ENCODE assay signal across 1 cellular context in the genomic region with DNA sequence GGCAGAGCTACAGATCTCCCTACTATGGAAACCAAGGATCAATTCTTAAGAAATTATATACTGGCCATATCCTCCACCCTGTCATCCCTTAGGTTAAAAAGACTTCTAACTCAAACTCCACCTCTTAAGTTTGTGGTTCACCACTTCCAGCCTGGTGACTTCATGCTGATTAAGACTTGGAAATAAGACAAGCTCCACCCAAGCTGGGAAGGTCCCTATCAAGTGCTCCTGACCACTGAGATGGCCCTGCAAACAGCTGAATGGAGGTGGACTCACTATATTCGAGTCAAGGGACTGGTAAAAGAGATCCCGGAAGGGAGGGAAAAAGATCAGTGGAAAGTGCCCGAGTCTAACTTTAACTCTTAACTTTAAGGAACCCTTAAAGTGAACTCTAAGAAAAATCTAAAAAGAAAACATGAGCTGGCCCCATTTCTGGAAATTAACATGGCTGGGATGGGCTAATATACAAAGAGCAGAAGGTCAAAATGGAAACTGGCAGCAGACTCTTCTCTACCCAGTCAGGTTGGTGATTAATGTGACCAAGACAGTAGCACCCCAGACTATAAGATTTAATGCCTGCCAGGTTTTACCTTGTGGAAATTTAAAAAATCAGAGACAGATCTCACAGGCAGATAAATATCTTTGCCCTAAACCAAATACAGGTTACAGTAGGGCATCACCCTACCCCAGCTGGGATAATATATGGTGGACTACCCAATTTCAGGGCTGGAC.
A peak's percentile ranks its signal among the peaks of the same experiment; 100 is the strongest.
TF ChIP-seq lines count a peak whose summit lies in the region.

No MANE protein-coding gene starts in this region.

TF ChIP-seq in K562, 482 proteins besides CTCF, POLR2A, EP300 and RAD21 (continued from another document):
- TF ChIP-seq ID3 (CRISPR knock-in tag; IDR thresholded peaks at IDR 0.05) = no peak
- TF ChIP-seq ID3 (tag; IDR thresholded peaks at IDR 0.05) = no peak
- no peak for TF ChIP-seq ZNF512 (tag; IDR thresholded peaks at IDR 0.05)
- no peak for TF ChIP-seq ZNF41 (CRISPR knock-in tag; conservative IDR thresholded peaks at IDR 0.05)
- no peak for TF ChIP-seq GABPB2 (CRISPR knock-in tag; conservative IDR thresholded peaks at IDR 0.05)
- TF ChIP-seq PHTF2 (CRISPR knock-in tag; IDR thresholded peaks at IDR 0.05) = no peak
- no peak for TF ChIP-seq MAFF (IDR thresholded peaks at IDR 0.05; ENCODE audit: low read length)
- TF ChIP-seq ATF7 (IDR thresholded peaks at IDR 0.05) = peak; percentile 73
- TF ChIP-seq ZNF408 (CRISPR knock-in tag; IDR thresholded peaks at IDR 0.05; ENCODE audit: low read depth) = no peak
- TF ChIP-seq HEY1 (CRISPR knock-in tag; IDR thresholded peaks at IDR 0.05; ENCODE audit: borderline replicate concordance) = no peak
- TF ChIP-seq, protein P1, sequence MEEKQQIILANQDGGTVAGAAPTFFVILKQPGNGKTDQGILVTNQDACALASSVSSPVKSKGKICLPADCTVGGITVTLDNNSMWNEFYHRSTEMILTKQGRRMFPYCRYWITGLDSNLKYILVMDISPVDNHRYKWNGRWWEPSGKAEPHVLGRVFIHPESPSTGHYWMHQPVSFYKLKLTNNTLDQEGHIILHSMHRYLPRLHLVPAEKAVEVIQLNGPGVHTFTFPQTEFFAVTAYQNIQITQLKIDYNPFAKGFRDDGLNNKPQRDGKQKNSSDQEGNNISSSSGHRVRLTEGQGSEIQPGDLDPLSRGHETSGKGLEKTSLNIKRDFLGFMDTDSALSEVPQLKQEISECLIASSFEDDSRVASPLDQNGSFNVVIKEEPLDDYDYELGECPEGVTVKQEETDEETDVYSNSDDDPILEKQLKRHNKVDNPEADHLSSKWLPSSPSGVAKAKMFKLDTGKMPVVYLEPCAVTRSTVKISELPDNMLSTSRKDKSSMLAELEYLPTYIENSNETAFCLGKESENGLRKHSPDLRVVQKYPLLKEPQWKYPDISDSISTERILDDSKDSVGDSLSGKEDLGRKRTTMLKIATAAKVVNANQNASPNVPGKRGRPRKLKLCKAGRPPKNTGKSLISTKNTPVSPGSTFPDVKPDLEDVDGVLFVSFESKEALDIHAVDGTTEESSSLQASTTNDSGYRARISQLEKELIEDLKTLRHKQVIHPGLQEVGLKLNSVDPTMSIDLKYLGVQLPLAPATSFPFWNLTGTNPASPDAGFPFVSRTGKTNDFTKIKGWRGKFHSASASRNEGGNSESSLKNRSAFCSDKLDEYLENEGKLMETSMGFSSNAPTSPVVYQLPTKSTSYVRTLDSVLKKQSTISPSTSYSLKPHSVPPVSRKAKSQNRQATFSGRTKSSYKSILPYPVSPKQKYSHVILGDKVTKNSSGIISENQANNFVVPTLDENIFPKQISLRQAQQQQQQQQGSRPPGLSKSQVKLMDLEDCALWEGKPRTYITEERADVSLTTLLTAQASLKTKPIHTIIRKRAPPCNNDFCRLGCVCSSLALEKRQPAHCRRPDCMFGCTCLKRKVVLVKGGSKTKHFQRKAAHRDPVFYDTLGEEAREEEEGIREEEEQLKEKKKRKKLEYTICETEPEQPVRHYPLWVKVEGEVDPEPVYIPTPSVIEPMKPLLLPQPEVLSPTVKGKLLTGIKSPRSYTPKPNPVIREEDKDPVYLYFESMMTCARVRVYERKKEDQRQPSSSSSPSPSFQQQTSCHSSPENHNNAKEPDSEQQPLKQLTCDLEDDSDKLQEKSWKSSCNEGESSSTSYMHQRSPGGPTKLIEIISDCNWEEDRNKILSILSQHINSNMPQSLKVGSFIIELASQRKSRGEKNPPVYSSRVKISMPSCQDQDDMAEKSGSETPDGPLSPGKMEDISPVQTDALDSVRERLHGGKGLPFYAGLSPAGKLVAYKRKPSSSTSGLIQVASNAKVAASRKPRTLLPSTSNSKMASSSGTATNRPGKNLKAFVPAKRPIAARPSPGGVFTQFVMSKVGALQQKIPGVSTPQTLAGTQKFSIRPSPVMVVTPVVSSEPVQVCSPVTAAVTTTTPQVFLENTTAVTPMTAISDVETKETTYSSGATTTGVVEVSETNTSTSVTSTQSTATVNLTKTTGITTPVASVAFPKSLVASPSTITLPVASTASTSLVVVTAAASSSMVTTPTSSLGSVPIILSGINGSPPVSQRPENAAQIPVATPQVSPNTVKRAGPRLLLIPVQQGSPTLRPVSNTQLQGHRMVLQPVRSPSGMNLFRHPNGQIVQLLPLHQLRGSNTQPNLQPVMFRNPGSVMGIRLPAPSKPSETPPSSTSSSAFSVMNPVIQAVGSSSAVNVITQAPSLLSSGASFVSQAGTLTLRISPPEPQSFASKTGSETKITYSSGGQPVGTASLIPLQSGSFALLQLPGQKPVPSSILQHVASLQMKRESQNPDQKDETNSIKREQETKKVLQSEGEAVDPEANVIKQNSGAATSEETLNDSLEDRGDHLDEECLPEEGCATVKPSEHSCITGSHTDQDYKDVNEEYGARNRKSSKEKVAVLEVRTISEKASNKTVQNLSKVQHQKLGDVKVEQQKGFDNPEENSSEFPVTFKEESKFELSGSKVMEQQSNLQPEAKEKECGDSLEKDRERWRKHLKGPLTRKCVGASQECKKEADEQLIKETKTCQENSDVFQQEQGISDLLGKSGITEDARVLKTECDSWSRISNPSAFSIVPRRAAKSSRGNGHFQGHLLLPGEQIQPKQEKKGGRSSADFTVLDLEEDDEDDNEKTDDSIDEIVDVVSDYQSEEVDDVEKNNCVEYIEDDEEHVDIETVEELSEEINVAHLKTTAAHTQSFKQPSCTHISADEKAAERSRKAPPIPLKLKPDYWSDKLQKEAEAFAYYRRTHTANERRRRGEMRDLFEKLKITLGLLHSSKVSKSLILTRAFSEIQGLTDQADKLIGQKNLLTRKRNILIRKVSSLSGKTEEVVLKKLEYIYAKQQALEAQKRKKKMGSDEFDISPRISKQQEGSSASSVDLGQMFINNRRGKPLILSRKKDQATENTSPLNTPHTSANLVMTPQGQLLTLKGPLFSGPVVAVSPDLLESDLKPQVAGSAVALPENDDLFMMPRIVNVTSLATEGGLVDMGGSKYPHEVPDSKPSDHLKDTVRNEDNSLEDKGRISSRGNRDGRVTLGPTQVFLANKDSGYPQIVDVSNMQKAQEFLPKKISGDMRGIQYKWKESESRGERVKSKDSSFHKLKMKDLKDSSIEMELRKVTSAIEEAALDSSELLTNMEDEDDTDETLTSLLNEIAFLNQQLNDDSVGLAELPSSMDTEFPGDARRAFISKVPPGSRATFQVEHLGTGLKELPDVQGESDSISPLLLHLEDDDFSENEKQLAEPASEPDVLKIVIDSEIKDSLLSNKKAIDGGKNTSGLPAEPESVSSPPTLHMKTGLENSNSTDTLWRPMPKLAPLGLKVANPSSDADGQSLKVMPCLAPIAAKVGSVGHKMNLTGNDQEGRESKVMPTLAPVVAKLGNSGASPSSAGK (IDR thresholded peaks at IDR 0.05) = no peak
- TF ChIP-seq ZNF316 (IDR thresholded peaks at IDR 0.05) = no peak
- no peak for TF ChIP-seq ARID2 (IDR thresholded peaks at IDR 0.05)
- TF ChIP-seq, protein P2, sequence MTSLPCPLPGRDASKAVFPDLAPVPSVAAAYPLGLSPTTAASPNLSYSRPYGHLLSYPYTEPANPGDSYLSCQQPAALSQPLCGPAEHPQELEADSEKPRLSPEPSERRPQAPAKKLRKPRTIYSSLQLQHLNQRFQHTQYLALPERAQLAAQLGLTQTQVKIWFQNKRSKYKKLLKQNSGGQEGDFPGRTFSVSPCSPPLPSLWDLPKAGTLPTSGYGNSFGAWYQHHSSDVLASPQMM (CRISPR knock-in tag; IDR thresholded peaks at IDR 0.05) = no peak
- TF ChIP-seq BRCA1 (IDR thresholded peaks at IDR 0.05) = no peak
- TF ChIP-seq BRCA1 (CRISPR knock-in tag; IDR thresholded peaks at IDR 0.05) = no peak
- TF ChIP-seq KHSRP (IDR thresholded peaks at IDR 0.05) = no peak
- TF ChIP-seq, protein P3, sequence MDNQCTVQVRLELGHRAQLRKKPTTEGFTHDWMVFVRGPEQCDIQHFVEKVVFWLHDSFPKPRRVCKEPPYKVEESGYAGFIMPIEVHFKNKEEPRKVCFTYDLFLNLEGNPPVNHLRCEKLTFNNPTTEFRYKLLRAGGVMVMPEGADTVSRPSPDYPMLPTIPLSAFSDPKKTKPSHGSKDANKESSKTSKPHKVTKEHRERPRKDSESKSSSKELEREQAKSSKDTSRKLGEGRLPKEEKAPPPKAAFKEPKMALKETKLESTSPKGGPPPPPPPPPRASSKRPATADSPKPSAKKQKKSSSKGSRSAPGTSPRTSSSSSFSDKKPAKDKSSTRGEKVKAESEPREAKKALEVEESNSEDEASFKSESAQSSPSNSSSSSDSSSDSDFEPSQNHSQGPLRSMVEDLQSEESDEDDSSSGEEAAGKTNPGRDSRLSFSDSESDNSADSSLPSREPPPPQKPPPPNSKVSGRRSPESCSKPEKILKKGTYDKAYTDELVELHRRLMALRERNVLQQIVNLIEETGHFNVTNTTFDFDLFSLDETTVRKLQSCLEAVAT (IDR thresholded peaks at IDR 0.05) = peak in 1 of 2 experiments; percentile 50; a peak in 1 of 4 replicates
- TF ChIP-seq, protein P4, sequence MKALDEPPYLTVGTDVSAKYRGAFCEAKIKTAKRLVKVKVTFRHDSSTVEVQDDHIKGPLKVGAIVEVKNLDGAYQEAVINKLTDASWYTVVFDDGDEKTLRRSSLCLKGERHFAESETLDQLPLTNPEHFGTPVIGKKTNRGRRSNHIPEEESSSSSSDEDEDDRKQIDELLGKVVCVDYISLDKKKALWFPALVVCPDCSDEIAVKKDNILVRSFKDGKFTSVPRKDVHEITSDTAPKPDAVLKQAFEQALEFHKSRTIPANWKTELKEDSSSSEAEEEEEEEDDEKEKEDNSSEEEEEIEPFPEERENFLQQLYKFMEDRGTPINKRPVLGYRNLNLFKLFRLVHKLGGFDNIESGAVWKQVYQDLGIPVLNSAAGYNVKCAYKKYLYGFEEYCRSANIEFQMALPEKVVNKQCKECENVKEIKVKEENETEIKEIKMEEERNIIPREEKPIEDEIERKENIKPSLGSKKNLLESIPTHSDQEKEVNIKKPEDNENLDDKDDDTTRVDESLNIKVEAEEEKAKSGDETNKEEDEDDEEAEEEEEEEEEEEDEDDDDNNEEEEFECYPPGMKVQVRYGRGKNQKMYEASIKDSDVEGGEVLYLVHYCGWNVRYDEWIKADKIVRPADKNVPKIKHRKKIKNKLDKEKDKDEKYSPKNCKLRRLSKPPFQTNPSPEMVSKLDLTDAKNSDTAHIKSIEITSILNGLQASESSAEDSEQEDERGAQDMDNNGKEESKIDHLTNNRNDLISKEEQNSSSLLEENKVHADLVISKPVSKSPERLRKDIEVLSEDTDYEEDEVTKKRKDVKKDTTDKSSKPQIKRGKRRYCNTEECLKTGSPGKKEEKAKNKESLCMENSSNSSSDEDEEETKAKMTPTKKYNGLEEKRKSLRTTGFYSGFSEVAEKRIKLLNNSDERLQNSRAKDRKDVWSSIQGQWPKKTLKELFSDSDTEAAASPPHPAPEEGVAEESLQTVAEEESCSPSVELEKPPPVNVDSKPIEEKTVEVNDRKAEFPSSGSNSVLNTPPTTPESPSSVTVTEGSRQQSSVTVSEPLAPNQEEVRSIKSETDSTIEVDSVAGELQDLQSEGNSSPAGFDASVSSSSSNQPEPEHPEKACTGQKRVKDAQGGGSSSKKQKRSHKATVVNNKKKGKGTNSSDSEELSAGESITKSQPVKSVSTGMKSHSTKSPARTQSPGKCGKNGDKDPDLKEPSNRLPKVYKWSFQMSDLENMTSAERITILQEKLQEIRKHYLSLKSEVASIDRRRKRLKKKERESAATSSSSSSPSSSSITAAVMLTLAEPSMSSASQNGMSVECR (CRISPR knock-in tag; IDR thresholded peaks at IDR 0.05) = no peak
- no peak for TF ChIP-seq THRAP3 (IDR thresholded peaks at IDR 0.05; ENCODE audit: borderline replicate concordance)
- 0 out of 2 replicates have a peak, but pooled peaks have one; percentile 0 for TF ChIP-seq BRD4 (IDR thresholded peaks at IDR 0.05)
- TF ChIP-seq ZNF311 (CRISPR knock-in tag; IDR thresholded peaks at IDR 0.05) = no peak
- TF ChIP-seq, protein P5, sequence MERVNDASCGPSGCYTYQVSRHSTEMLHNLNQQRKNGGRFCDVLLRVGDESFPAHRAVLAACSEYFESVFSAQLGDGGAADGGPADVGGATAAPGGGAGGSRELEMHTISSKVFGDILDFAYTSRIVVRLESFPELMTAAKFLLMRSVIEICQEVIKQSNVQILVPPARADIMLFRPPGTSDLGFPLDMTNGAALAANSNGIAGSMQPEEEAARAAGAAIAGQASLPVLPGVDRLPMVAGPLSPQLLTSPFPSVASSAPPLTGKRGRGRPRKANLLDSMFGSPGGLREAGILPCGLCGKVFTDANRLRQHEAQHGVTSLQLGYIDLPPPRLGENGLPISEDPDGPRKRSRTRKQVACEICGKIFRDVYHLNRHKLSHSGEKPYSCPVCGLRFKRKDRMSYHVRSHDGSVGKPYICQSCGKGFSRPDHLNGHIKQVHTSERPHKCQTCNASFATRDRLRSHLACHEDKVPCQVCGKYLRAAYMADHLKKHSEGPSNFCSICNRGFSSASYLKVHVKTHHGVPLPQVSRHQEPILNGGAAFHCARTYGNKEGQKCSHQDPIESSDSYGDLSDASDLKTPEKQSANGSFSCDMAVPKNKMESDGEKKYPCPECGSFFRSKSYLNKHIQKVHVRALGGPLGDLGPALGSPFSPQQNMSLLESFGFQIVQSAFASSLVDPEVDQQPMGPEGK (CRISPR knock-in tag; IDR thresholded peaks at IDR 0.05; ENCODE audit: borderline replicate concordance) = no peak
- no peak for TF ChIP-seq POLR2H (tag; IDR thresholded peaks at IDR 0.05; ENCODE audit: low read depth)
- TF ChIP-seq NR2F6 (CRISPR knock-in tag; IDR thresholded peaks at IDR 0.05) = no peak
- TF ChIP-seq SMARCE1 (IDR thresholded peaks at IDR 0.05) = no peak
- TF ChIP-seq TEAD4 (IDR thresholded peaks at IDR 0.05; ENCODE audit: low read length) = peak; percentile 76; the same call in 1 of the 2 replicates
- no peak for TF ChIP-seq TEAD4 (CRISPR knock-in tag; IDR thresholded peaks at IDR 0.05; ENCODE audit: borderline replicate concordance)
- TF ChIP-seq NR2C2 (CRISPR knock-in tag; IDR thresholded peaks at IDR 0.05) = no peak
- TF ChIP-seq NR2C2 (tag; IDR thresholded peaks at IDR 0.05) = 0 out of 2 replicates have a peak, but pooled peaks have one; percentile 3
- TF ChIP-seq PHB (CRISPR knock-in tag; IDR thresholded peaks at IDR 0.05) = no peak
TF ChIP-seq in K562: peak in this region for 26.
